ENCODE assay signal across 8 cellular contexts in genomic region chr14:100072783-100073346, GRCh38. TPM values are rescaled to one million over a fixed set of nuclear protein-coding genes. Genes with fewer than 3 reads are reported as not detected.
DNase-seq lines count a peak whose midpoint lies in the region; ATAC-seq and TF ChIP-seq lines count a peak whose summit lies in the region.

No MANE protein-coding gene starts in this region.

- TF ChIP-seq CTCF in neural progenitor cell (IDR thresholded peaks at IDR 0.05): no peak

- no peaks in the 10 kb centered on the region for H3K27me3 ChIP-seq in neural progenitor cell
- no peaks in the 10 kb centered on the region for H3K27me3 ChIP-seq in HAP-1 (ENCODE audit: low read depth)

- H3K4me3 Mint-ChIP-seq in neural progenitor cell: no peak overlapping the region

- in situ Hi-C loops in HAP-1 (cut with MboI; ENCODE audit: low sequenced_read_pairs): no loop called here

- H4K20me1 ChIP-seq in neural progenitor cell (ENCODE audit: low read depth): peaks cover 52% of the 10 kb centered on the region

- DNase-seq in NOMO-1 treated with DMSO at 0.1 percent for 48 hours (lab: John Stamatoyannopoulos, UW; ENCODE audit: unreplicated experiment) (peak; percentile 60), neural progenitor cell (ENCODE audit: low spot score) (no peak), NCI-H1105 (lab: John Stamatoyannopoulos, UW) (no peak), HAP-1 (ENCODE audit: low spot score in 2 of 2) (no peak), COR-L47 (lab: John Stamatoyannopoulos, UW) (no peak), NCI-H187 treated with DMSO at 0.1 percent for 48 hours (lab: John Stamatoyannopoulos, UW) (no peak)
- peak; percentile 72 for DNase-seq in activated naive CD4-positive, alpha-beta T cell treated with Interleukin-2 at 50 U/mL for 16 hours

- ATAC-seq in GM19351 (IDR thresholded peaks at IDR 0.05; ENCODE audit: unreplicated experiment): peak; percentile 31

- peaks cover 6% of the 10 kb centered on the region for H3K4me1 ChIP-seq in neural progenitor cell
- H3K4me1 ChIP-seq in HAP-1: no peaks in the 10 kb centered on the region

- H3K27ac ChIP-seq in neural progenitor cell: no peak overlapping the region

- no peak overlapping the region for H3K9ac ChIP-seq in neural progenitor cell

- H3K4me1 Mint-ChIP-seq in neural progenitor cell: peaks cover 19% of the 10 kb centered on the region

- H3K4me2 ChIP-seq in neural progenitor cell: no peak overlapping the region

- peak overlapping the region; percentile 37 for H3K27ac Mint-ChIP-seq in neural progenitor cell

- no peaks in the 10 kb centered on the region for H3F3A ChIP-seq in neural progenitor cell (ENCODE audit: low read depth)

- no peaks in the 10 kb centered on the region for H3K36me3 ChIP-seq in neural progenitor cell
- no peaks in the 10 kb centered on the region for H3K36me3 ChIP-seq in HAP-1 (replicated peaks)

- H3K4me3 ChIP-seq in neural progenitor cell (no peak overlapping the region), HAP-1 (no peak overlapping the region)

- H3K36me3 Mint-ChIP-seq in neural progenitor cell: no peaks in the 10 kb centered on the region

- peaks cover 22% of the 10 kb centered on the region for H3K79me2 ChIP-seq in neural progenitor cell (ENCODE audit: low read depth)

- H3K9me3 ChIP-seq in neural progenitor cell (ENCODE audit: low read depth) (no peaks in the 10 kb centered on the region), HAP-1 (no peaks in the 10 kb centered on the region)

- H2AFZ ChIP-seq in neural progenitor cell (replicated peaks): no peak overlapping the region

- H3K27me3 Mint-ChIP-seq in neural progenitor cell (ENCODE audit: insufficient read depth, low read depth): peaks cover 8% of the 10 kb centered on the region

- H3K9me3 Mint-ChIP-seq in neural progenitor cell: peaks cover 2% of the 10 kb centered on the region

RNA-seq across cellular contexts. Expression of gene EVL, which starts 7.6 kb away (rescaled TPM):
- total RNA-seq in neural progenitor cell (ENCODE audit: low replicate concordance): 49.2 and 71.2 TPM in 2 replicates

Comparison
In these comparisons a context has a peak if more than half of its experiments do, and no peak if none do; other contexts are left out.
1. DNase-seq: peak in NOMO-1 treated with DMSO at 0.1 percent for 48 hours (single experiment) and activated naive CD4-positive, alpha-beta T cell treated with Interleukin-2 at 50 U/mL for 16 hours (single experiment); none in neural progenitor cell (single experiment), NCI-H1105 (single experiment), HAP-1 (0 of 2), COR-L47 (single experiment) and NCI-H187 treated with DMSO at 0.1 percent for 48 hours (single experiment).